8 cellular contexts compared by ENCODE assay signal in the genomic region with DNA sequence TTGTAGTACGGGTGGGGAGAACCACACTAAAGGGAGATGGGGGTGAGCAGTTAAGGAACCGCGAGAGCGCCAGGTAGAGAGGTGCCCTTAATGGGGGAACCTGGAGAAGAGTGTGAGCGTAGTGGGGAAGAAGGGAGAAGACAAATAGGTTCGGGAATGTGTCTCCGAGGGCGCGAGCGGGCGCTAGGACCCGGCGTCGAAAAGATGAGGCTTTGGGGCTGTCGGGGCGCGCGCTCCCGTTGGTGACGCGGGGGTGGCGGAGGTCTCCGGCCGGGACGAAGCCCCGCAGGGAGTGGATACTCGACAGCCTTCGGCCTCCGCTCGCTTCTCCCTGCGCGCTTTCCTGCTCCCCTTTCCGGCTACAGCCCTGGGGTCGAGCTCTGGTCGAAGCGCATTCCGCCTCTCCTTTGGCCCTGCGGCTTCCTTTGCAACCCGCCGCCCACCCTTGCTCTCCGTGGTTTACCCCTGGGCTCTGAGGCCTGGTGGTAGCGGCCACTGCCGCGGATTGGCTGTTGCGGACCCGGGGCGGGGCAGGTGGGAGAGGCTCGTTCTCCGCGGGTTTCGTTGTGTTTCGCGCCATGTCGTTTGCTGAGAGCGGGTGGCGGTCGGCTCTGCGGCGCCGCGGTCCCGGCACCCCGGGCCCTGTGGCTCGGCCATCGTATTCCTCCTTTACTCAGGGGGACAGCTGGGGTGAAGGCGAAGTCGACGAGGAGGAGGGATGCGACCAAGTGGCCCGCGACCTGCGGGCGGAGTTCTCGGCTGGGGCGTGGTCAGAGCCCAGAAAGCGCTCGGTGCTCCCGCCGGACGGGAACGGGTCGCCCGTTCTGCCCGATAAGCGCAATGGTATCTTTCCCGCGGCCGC. TPM values are rescaled to one million over a fixed set of nuclear protein-coding genes. Genes with fewer than 3 reads are reported as not detected.
DNase-seq lines count a peak whose midpoint lies in the region; ATAC-seq and TF ChIP-seq lines count a peak whose summit lies in the region.

A gene (plus strand): TSS at position 574 of the 862 bp plus-strand sequence. CDS start 5 bp downstream, at position 579.

- H3K4me1 ChIP-seq in MM.1S (ENCODE audit: low read length): peaks cover 13% of the 10 kb centered on the region

- peak within 1 kb of the TSS; percentile 93 to 100 (median 98) for H3K27ac Mint-ChIP-seq in nephron

- peaks cover 16% of the 10 kb centered on the region for H3K36me3 ChIP-seq in MM.1S (replicated peaks; ENCODE audit: insufficient read depth, low read length)

- H4K20me1 ChIP-seq in MM.1S (ENCODE audit: insufficient read depth, low read length): peaks cover 12% of the 10 kb centered on the region; the same call in 1 of the 2 replicates

- H3K9me2 ChIP-seq in MM.1S (replicated peaks; ENCODE audit: insufficient read depth, low read length): no peaks in the 10 kb centered on the region

- H3K4me3 ChIP-seq in MM.1S (ENCODE audit: low read length): peak within 1 kb of the TSS; percentile 89
- H3K4me3 ChIP-seq in fibroblast of pulmonary artery (replicated peaks; ENCODE audit: low read depth, low read length): peak within 1 kb of the TSS; percentile 96

- H3K27me3 Mint-ChIP-seq in nephron (ENCODE audit: low read depth): no peaks in the 10 kb centered on the region

- TF ChIP-seq CTCF in MM.1S (IDR thresholded peaks at IDR 0.05; ENCODE audit: low read length) (no peak), fibroblast of pulmonary artery (IDR thresholded peaks at IDR 0.05; ENCODE audit: low read length, missing control alignments) (no peak), nephron (IDR thresholded peaks at IDR 0.05; ENCODE audit: unreplicated experiment in 3 of 3) (no peak)

- peaks cover 8% of the 10 kb centered on the region; the same call in 1 of the 2 replicates for H3F3A ChIP-seq in MM.1S (ENCODE audit: insufficient read depth, low read length)

- peak within 1 kb of the TSS; percentile 81 for H3K4me2 ChIP-seq in MM.1S (ENCODE audit: low read depth, low read length)

- H3K9ac ChIP-seq in MM.1S (ENCODE audit: low read length): peak within 1 kb of the TSS; percentile 90

- no peaks in the 10 kb centered on the region for H3K9me3 ChIP-seq in MM.1S (replicated peaks; ENCODE audit: insufficient read depth, low read length)

- in situ Hi-C loops in G401 (cut with HindIII; ENCODE audit: low sequenced_read_pairs): no loop called here

- peak within 1 kb of the TSS; percentile 92 for H2AFZ ChIP-seq in MM.1S (ENCODE audit: low read length)

- H3K79me2 ChIP-seq in MM.1S (ENCODE audit: low read length): peaks cover 59% of the 10 kb centered on the region

- peak within 1 kb of the TSS; percentile 98 to 99 (median 99) for H3K4me3 Mint-ChIP-seq in nephron

- H3K4me1 Mint-ChIP-seq in nephron: peaks cover 47% of the 10 kb centered on the region

- H3K36me3 Mint-ChIP-seq in nephron (ENCODE audit: low read depth): peaks cover 41% of the 10 kb centered on the region

- H3K27ac ChIP-seq in MM.1S (ENCODE audit: low read length): peak within 1 kb of the TSS; percentile 91

- peak; percentile 71 for ATAC-seq in stimulated activated naive CD8-positive, alpha-beta T cell treated with anti-CD3 and anti-CD28 coated beads, Interleukin-15, Interleukin-2, amounts not matched to agents 100 U/mL and 50 U/mL, for 24 hours

- no peaks in the 10 kb centered on the region for H3K9me3 Mint-ChIP-seq in nephron

- DNase-seq in G401 (ENCODE audit: low spot score) (peak; percentile 94), HCEC 1CT (peak; percentile 93), MM.1S (peak; percentile 95), SHP77 treated with DMSO at 0.1 percent for 48 hours (lab: John Stamatoyannopoulos, UW) (peak; percentile 49), fibroblast of pulmonary artery (ENCODE audit: low read depth) (peak; percentile 88)
- peak; percentile 98 for DNase-seq in activated effector memory CD4-positive, alpha-beta T cell treated with anti-CD3 and anti-CD28 coated beads, Interleukin-2, amount 50 U/mL, for 16 hours
- DNase-seq in stimulated activated naive CD8-positive, alpha-beta T cell treated with anti-CD3 and anti-CD28 coated beads, Interleukin-15, Interleukin-2, amounts not matched to agents 100 U/mL and 50 U/mL, for 24 hours: peak; percentile 92

- no peaks in the 10 kb centered on the region for H3K27me3 ChIP-seq in MM.1S (replicated peaks; ENCODE audit: insufficient read depth, low read length)

RNA-seq across cellular contexts. Expression of the gene that starts here (rescaled TPM):
- total RNA-seq in G401 (2014; rRNA removed; shearing (Covaris generic)): 29.2 and 39.0 TPM in 2 replicates

Comparison
In these comparisons a context has a peak if more than half of its experiments do, and no peak if none do; other contexts are left out.
1. Peak in every context shown above with its lines: DNase-seq, ATAC-seq, H3K4me3 ChIP-seq and H3K27ac ChIP-seq.